In the genomic region with DNA sequence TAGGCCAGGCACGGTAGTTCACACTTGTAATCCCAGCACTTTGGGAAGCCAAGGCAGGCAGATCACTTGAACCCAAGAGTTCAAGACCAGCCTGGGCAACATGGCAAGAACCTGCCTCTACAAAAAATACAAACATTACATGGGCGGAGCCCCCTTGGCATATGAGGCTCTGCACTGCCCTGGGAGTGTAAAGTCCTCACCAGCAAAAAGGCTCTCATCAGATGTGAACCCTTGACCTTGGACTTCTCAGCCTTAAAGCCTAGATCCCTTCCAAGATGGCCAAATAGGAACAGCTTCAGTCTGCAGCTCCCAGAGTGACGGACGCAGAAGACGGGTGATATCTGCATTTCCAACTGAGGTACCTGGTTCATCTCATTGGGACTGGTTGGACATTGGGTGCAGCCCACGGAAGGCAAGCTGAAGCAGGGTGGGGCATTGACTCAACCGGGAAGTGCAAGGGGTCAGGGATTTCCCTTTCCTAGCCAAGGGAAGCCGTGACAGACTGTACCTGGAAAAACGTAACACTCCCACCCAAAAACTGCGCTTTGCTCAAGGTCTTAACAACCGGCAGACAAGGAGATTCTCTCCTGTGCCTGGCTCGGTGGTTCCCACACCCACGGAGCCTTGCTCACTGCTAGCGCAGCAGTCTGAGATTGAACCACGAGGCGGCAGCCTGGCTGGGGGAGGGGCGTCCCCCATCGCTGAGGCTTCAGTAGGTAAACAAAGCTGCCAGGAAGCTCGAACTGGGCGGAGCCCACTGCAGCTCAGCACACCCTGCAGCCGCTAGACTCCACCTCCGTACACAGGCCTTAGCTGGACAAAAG, we compare ENCODE assay signal across 8 cellular contexts. TPM values are rescaled to one million over a fixed set of nuclear protein-coding genes. Genes with fewer than 3 reads are reported as not detected.
DNase-seq lines count a peak whose midpoint lies in the region; ATAC-seq and TF ChIP-seq lines count a peak whose summit lies in the region.
"Not testable (repeated sequence)": the region's sequence is repeated elsewhere in the genome, so short reads cannot be mapped to it uniquely, and the experiment has no call there.

No MANE protein-coding gene starts in this region.

- CTCF ChIA-PET in WTC11 (lab: Charles Lee) = interaction anchor here (1.3 kb wide), 1 partner anchor 148 kb away, joined by 17 read pairs; no protein-coding TSS in a partner anchor
- CTCF ChIA-PET in activated naive CD4-positive, alpha-beta T cell treated with anti-CD3 and anti-CD28 coated beads for 36 hours (lab: Charles Lee) = interaction anchor here (1.9 kb wide), 1 partner anchor 148 kb away, joined by 4 read pairs; no protein-coding TSS in a partner anchor

- H3K36me3 Mint-ChIP-seq in WTC11 = peaks cover 21% of the 10 kb centered on the region
- H3K36me3 Mint-ChIP-seq in activated naive CD4-positive, alpha-beta T cell treated with anti-CD3 and anti-CD28 coated beads for 36 hours (ENCODE audit: low read depth) = peaks cover 29% of the 10 kb centered on the region

- TF ChIP-seq POLR2A in transverse colon (IDR thresholded peaks at IDR 0.05) = not testable (repeated sequence)

- not testable (repeated sequence) for H3K9me3 ChIP-seq in transverse colon

- not testable (repeated sequence) for H3K4me1 ChIP-seq in transverse colon

- not testable (repeated sequence) for H3K4me3 Mint-ChIP-seq in WTC11; activated naive CD4-positive, alpha-beta T cell treated with anti-CD3 and anti-CD28 coated beads for 36 hours

- not testable (repeated sequence) for TF ChIP-seq CTCF in WTC11 (IDR thresholded peaks at IDR 0.05); transverse colon (IDR thresholded peaks at IDR 0.05)

- not testable (repeated sequence) for TF ChIP-seq EP300 in transverse colon (IDR thresholded peaks at IDR 0.05; ENCODE audit: low read depth)

- peaks cover 20% of the 10 kb centered on the region for H3K9me3 Mint-ChIP-seq in WTC11
- not testable (repeated sequence) for H3K9me3 Mint-ChIP-seq in activated naive CD4-positive, alpha-beta T cell treated with anti-CD3 and anti-CD28 coated beads for 36 hours

- H3K4me1 Mint-ChIP-seq in WTC11; activated naive CD4-positive, alpha-beta T cell treated with anti-CD3 and anti-CD28 coated beads for 36 hours (ENCODE audit: low read depth): not testable (repeated sequence)

- in situ Hi-C loops in transverse colon (cut with MboI; ENCODE audit: low pct_ligation_motif_present in 1 of 4, low pct_unique_long_range_greater_than_20kb in 1 of 4, low sequenced_read_pairs in 3 of 4) = not testable (repeated sequence)

- H3K27ac Mint-ChIP-seq in WTC11 = 0 out of 2 replicates have a peak overlapping the region, but pooled peaks have one; percentile 60
- H3K27ac Mint-ChIP-seq in activated naive CD4-positive, alpha-beta T cell treated with anti-CD3 and anti-CD28 coated beads for 36 hours = not testable (repeated sequence)

- ATAC-seq in WTC11 (peak; percentile 65), left colon (peak; percentile 51)

- H3K27me3 Mint-ChIP-seq in WTC11 (ENCODE audit: low read depth); activated naive CD4-positive, alpha-beta T cell treated with anti-CD3 and anti-CD28 coated beads for 36 hours (ENCODE audit: low read depth): not testable (repeated sequence)

- H3K4me3 ChIP-seq in transverse colon = not testable (repeated sequence)

- intact Hi-C loops in activated naive CD4-positive, alpha-beta T cell treated with anti-CD3 and anti-CD28 coated beads for 36 hours (cut with micrococcal nuclease); left colon (cut with DNase I, micrococcal nuclease); transverse colon (cut with DNase I; ENCODE audit: low total_unique reads): not testable (repeated sequence)

- POLR2A ChIA-PET in WTC11 (lab: Charles Lee) = not testable (repeated sequence)

- H3K36me3 ChIP-seq in transverse colon = not testable (repeated sequence)

- H3K27me3 ChIP-seq in transverse colon = not testable (repeated sequence)

- peak; percentile 80 for DNase-seq in ELF-1 (ENCODE audit: low read depth, low spot score)
- peak; percentile 69 for DNase-seq in NCI-H774 (lab: John Stamatoyannopoulos, UW)
- peak; percentile 22 for DNase-seq in WTC11 (ENCODE audit: low spot score)
- peak; percentile 15 for DNase-seq in activated CD8-positive, alpha-beta memory T cell treated with anti-CD3 and anti-CD28 coated beads, Interleukin-2, amount 50 U/mL, for 4 hours
- DNase-seq in activated naive CD4-positive, alpha-beta T cell treated with anti-CD3 and anti-CD28 coated beads for 36 hours = peak; percentile 17
- peak in 1 of 2 donors; percentile 22 for DNase-seq in left colon
- peak; percentile 48 for DNase-seq in stimulated activated CD4-positive, alpha-beta T cell treated with anti-CD3 and anti-CD28 coated beads, Interleukin-1b, Interleukin-23, amount 100 ng/mL, for 48 hours
- peak; percentile 26 for DNase-seq in transverse colon

- WGBS in transverse colon (ENCODE audit: low coverage in 1 of 2), 2 donors = 95 to 100% methylated on average over 1 to 22 of the region's 22 CpGs

- not testable (repeated sequence) for H3K27ac ChIP-seq in transverse colon

RNA-seq across cellular contexts. Expression of a gene that starts 49.4 kb away (rescaled TPM):
- total RNA-seq in WTC11 (2021) (26.1 to 32.9 TPM (median 28.8 TPM) in 3 replicates), left colon (10 to 100 TPM; 32.4 to 34.7 TPM), transverse colon (10 to 100 TPM; 21.3 to 86.4 (median 48.1) TPM)
- 10 to 100 TPM; 54.4 to 57.2 TPM for total RNA-seq in activated naive CD4-positive, alpha-beta T cell treated with anti-CD3 and anti-CD28 coated beads for 36 hours
